In genomic region chr19:39796000-39796498, GRCh38 we compare ENCODE assay signal across 29 cellular contexts. TPM values are rescaled to one million over a fixed set of nuclear protein-coding genes. Genes with fewer than 3 reads are reported as not detected.
DNase-seq lines count a peak whose midpoint lies in the region; ATAC-seq, FAIRE-seq and TF ChIP-seq lines count a peak whose summit lies in the region.
"Had no signal": no experiment of that assay in that cellular context is flagged by ENCODE, and none has a peak within 500 bp of the region (broad histone marks: within the 10 kb centered on the region; RNA-seq: fewer than 3 reads in every experiment).

No MANE protein-coding gene starts in this region.

- no peaks in the 10 kb centered on the region for H3K36me3 ChIP-seq in HUES6 (ENCODE audit: control insufficient read depth, insufficient read depth, low read length)
- H3K36me3 ChIP-seq in bronchial epithelial cell (ENCODE audit: control insufficient read depth, insufficient read depth, low read length): no peaks in the 10 kb centered on the region
- no peaks in the 10 kb centered on the region for H3K36me3 ChIP-seq in neural progenitor cell

- no peak overlapping the region for H3K4me2 ChIP-seq in neural progenitor cell

- H3K27me3 ChIP-seq in HUES6 (ENCODE audit: control insufficient read depth, insufficient read depth, low read length) (no peaks in the 10 kb centered on the region), bronchial epithelial cell (ENCODE audit: control insufficient read depth, insufficient read depth, low read length) (no peaks in the 10 kb centered on the region), neural progenitor cell (no peaks in the 10 kb centered on the region)

- peaks cover 1% of the 10 kb centered on the region for H3K27me3 Mint-ChIP-seq in activated naive CD4-positive, alpha-beta T cell treated with anti-CD3 and anti-CD28 coated beads, Interleukin-2, amount 50 U/mL, for 24 hours
- H3K27me3 Mint-ChIP-seq in neural progenitor cell (ENCODE audit: insufficient read depth, low read depth): peaks cover 6% of the 10 kb centered on the region
- peaks cover 11% of the 10 kb centered on the region for H3K27me3 Mint-ChIP-seq in activated T-helper 17 cell treated with anti-CD3 and anti-CD28 coated beads, Interleukin-2, amount 50 U/mL, for 72 hours

- DNase-seq in activated naive CD4-positive, alpha-beta T cell treated with Interleukin-2 at 50 U/mL for 16 hours: no peak
- DNase-seq in bronchial epithelial cell (ENCODE audit: low read depth) (no peak), neural progenitor cell (ENCODE audit: low spot score) (no peak), occipital lobe (lab: John Stamatoyannopoulos, UW) (no peak), NCI-H2196 (lab: John Stamatoyannopoulos, UW; ENCODE audit: unreplicated experiment) (no peak)
- DNase-seq: 8988T; AML-193; C1 segment of cervical spinal cord; Calu3; CD8-positive, alpha-beta memory T cell; DMS153; HCEC 1CT; KBM-7; MM.1S; NCI-H1105; NCI-H146; NCI-H2029 treated with DMSO at 0.1 percent for 48 hours; NCI-H345; NCI-H524 treated with DMSO at 0.1 percent for 48 hours; PC-3; RPMI8226; SHP77 treated with DMSO at 0.1 percent for 48 hours; SW 1271 had no signal

- H3K4me1 ChIP-seq in HUES6 (ENCODE audit: control insufficient read depth, insufficient read depth, low read length): peaks cover 11% of the 10 kb centered on the region
- H3K4me1 ChIP-seq in neural progenitor cell: no peaks in the 10 kb centered on the region

- TF ChIP-seq CTCF in bronchial epithelial cell (IDR thresholded peaks at IDR 0.05; ENCODE audit: insufficient read depth, low read length, severe bottlenecking) (no peak), neural progenitor cell (IDR thresholded peaks at IDR 0.05) (no peak)

- no peak overlapping the region for H3K4me3 ChIP-seq in HUES6 (ENCODE audit: low read depth, low read length)
- H3K4me3 ChIP-seq in bronchial epithelial cell (ENCODE audit: low read depth, low read length): no peak overlapping the region
- H3K4me3 ChIP-seq in neural progenitor cell: no peak overlapping the region
- H3K4me3 ChIP-seq: SK-N-MC had no signal

- H3K36me3 Mint-ChIP-seq in activated naive CD4-positive, alpha-beta T cell treated with anti-CD3 and anti-CD28 coated beads, Interleukin-2, amount 50 U/mL, for 24 hours: no peaks in the 10 kb centered on the region
- H3K36me3 Mint-ChIP-seq in neural progenitor cell: no peaks in the 10 kb centered on the region
- H3K36me3 Mint-ChIP-seq in activated T-helper 17 cell treated with anti-CD3 and anti-CD28 coated beads, Interleukin-2, amount 50 U/mL, for 72 hours (ENCODE audit: low read depth): no peaks in the 10 kb centered on the region
- H3K36me3 Mint-ChIP-seq: CD8-positive, alpha-beta memory T cell had no signal

- no peaks in the 10 kb centered on the region for H3K9me3 ChIP-seq in HUES6 (ENCODE audit: control insufficient read depth, insufficient read depth, low read depth, low read length)
- no peaks in the 10 kb centered on the region for H3K9me3 ChIP-seq in neural progenitor cell (ENCODE audit: low read depth)

- no peaks in the 10 kb centered on the region for H3F3A ChIP-seq in neural progenitor cell (ENCODE audit: low read depth)

- peak overlapping the region; percentile 66 for H2AFZ ChIP-seq in neural progenitor cell (replicated peaks)

- peak overlapping the region; percentile 38 for H3K9ac ChIP-seq in HUES6 (ENCODE audit: low read length)
- H3K9ac ChIP-seq in neural progenitor cell: no peak overlapping the region

- no peak overlapping the region for H3K27ac ChIP-seq in HUES6 (ENCODE audit: low read depth, low read length)
- no peak overlapping the region for H3K27ac ChIP-seq in neural progenitor cell
- H3K27ac ChIP-seq: SK-N-MC had no signal

- ATAC-seq in activated T-helper 17 cell treated with anti-CD3 and anti-CD28 coated beads, Interleukin-2, amount 50 U/mL, for 72 hours (replicated peaks): no peak
- ATAC-seq: HepG2, PC-3 had no signal

- no peaks in the 10 kb centered on the region for H3K9me3 Mint-ChIP-seq in activated naive CD4-positive, alpha-beta T cell treated with anti-CD3 and anti-CD28 coated beads, Interleukin-2, amount 50 U/mL, for 24 hours
- H3K9me3 Mint-ChIP-seq in neural progenitor cell: no peaks in the 10 kb centered on the region
- H3K9me3 Mint-ChIP-seq in activated T-helper 17 cell treated with anti-CD3 and anti-CD28 coated beads, Interleukin-2, amount 50 U/mL, for 72 hours: no peaks in the 10 kb centered on the region
- H3K9me3 Mint-ChIP-seq: CD8-positive, alpha-beta memory T cell had no signal

- FAIRE-seq in bronchial epithelial cell (lab: Jason Lieb, UNC): peak; percentile 28
- FAIRE-seq: HepG2 had no signal

- H3K4me1 Mint-ChIP-seq in activated naive CD4-positive, alpha-beta T cell treated with anti-CD3 and anti-CD28 coated beads, Interleukin-2, amount 50 U/mL, for 24 hours: no peaks in the 10 kb centered on the region
- H3K4me1 Mint-ChIP-seq in neural progenitor cell: peaks cover 4% of the 10 kb centered on the region
- H3K4me1 Mint-ChIP-seq in activated T-helper 17 cell treated with anti-CD3 and anti-CD28 coated beads, Interleukin-2, amount 50 U/mL, for 72 hours: no peaks in the 10 kb centered on the region

- no peak overlapping the region for H3K4me3 Mint-ChIP-seq in activated naive CD4-positive, alpha-beta T cell treated with anti-CD3 and anti-CD28 coated beads, Interleukin-2, amount 50 U/mL, for 24 hours
- H3K4me3 Mint-ChIP-seq in neural progenitor cell: no peak overlapping the region
- no peak overlapping the region for H3K4me3 Mint-ChIP-seq in activated T-helper 17 cell treated with anti-CD3 and anti-CD28 coated beads, Interleukin-2, amount 50 U/mL, for 72 hours
- H3K4me3 Mint-ChIP-seq: CD8-positive, alpha-beta memory T cell had no signal

- H3K79me2 ChIP-seq in neural progenitor cell (ENCODE audit: low read depth): no peaks in the 10 kb centered on the region

- H4K20me1 ChIP-seq in neural progenitor cell (ENCODE audit: low read depth): no peaks in the 10 kb centered on the region

- H3K27ac Mint-ChIP-seq in activated naive CD4-positive, alpha-beta T cell treated with anti-CD3 and anti-CD28 coated beads, Interleukin-2, amount 50 U/mL, for 24 hours: peak overlapping the region; percentile 23
- no peak overlapping the region for H3K27ac Mint-ChIP-seq in neural progenitor cell
- no peak overlapping the region for H3K27ac Mint-ChIP-seq in activated T-helper 17 cell treated with anti-CD3 and anti-CD28 coated beads, Interleukin-2, amount 50 U/mL, for 72 hours

RNA-seq across cellular contexts. Expression of gene LEUTX, which starts 17.4 kb away (rescaled TPM):
- total RNA-seq in bronchial epithelial cell (not detected in 2 replicates), neural progenitor cell (ENCODE audit: low replicate concordance) (not detected in 2 replicates), occipital lobe (not detected)
- total RNA-seq in activated T-helper 17 cell treated with anti-CD3 and anti-CD28 coated beads, Interleukin-2, amount 50 U/mL, for 72 hours: not detected
- total RNA-seq: Calu3; CD8-positive, alpha-beta memory T cell; G401; HepG2; PC-3 had no signal

RNA-seq across cellular contexts. Expression of gene DYRK1B, which starts 37.9 kb away (rescaled TPM):
- 3.2 and 5.8 TPM in 2 replicates for total RNA-seq in bronchial epithelial cell
- total RNA-seq in neural progenitor cell (ENCODE audit: low replicate concordance): 7.8 and 26.8 TPM in 2 replicates
- 16.7 TPM for total RNA-seq in occipital lobe
- 10 to 100 TPM in 1 of 2 donors, 1 to 10 TPM in 1; 8.8 to 17.6 TPM for total RNA-seq in activated T-helper 17 cell treated with anti-CD3 and anti-CD28 coated beads, Interleukin-2, amount 50 U/mL, for 72 hours

RNA-seq across cellular contexts. Expression of gene FBL, which starts 50.1 kb away (rescaled TPM):
- total RNA-seq in bronchial epithelial cell: 216 and 500 TPM in 2 replicates
- 386 and 428 TPM in 2 replicates for total RNA-seq in neural progenitor cell (ENCODE audit: low replicate concordance)
- 217 TPM for total RNA-seq in occipital lobe
- 100 to 1,000 TPM; 513 to 639 TPM for total RNA-seq in activated T-helper 17 cell treated with anti-CD3 and anti-CD28 coated beads, Interleukin-2, amount 50 U/mL, for 72 hours

RNA-seq across cellular contexts. Expression of gene CLC, which starts 58.2 kb away (rescaled TPM):
- total RNA-seq in bronchial epithelial cell (not detected in 2 replicates), neural progenitor cell (ENCODE audit: low replicate concordance) (not detected in 2 replicates), occipital lobe (not detected)
- not detected for total RNA-seq in activated T-helper 17 cell treated with anti-CD3 and anti-CD28 coated beads, Interleukin-2, amount 50 U/mL, for 72 hours
- total RNA-seq: Calu3; CD8-positive, alpha-beta memory T cell; G401; HepG2; PC-3 had no signal
